In the genomic region with DNA sequence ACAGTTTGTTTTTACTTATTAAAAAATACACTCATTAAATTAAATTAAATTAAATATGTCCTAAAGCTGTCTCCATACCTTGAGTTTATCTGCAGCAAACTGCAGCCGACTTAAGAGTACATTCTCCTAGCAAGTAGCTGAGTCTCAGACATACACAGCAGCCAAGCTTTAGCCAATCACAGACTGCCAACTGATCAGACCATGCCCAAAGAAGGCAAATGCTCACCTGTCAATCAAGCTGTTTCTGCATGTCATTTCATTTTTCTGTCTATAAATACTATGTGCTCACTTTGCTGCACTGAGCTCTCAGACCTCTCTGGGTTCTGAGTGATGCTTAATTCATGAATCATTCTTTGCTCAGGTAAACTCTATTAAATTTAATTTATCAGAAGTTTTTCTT, we compare ENCODE assay signal across 29 cellular contexts.
"Had no signal": no experiment of that assay in that cellular context is flagged by ENCODE, and none has a peak within 500 bp of the region (broad histone marks: within the 10 kb centered on the region; RNA-seq: fewer than 3 reads in every experiment).

No MANE protein-coding gene starts in this region.

- H3K27me3 ChIP-seq: adrenal gland had no signal

- H3K36me3 ChIP-seq: adrenal gland had no signal

- H3K9me3 ChIP-seq: adrenal gland had no signal

- ATAC-seq: activated CD4-positive, alpha-beta T cell treated with anti-CD3 and anti-CD28 coated beads for 36 hours; activated CD4-positive, CD25-positive, alpha-beta regulatory T cell treated with anti-CD3 and anti-CD28 coated beads, Interleukin-2, amount 50 U/mL, for 24 hours; activated CD8-positive, alpha-beta T cell treated with anti-CD3 and anti-CD28 coated beads, Interleukin-2, amount 10 ng/mL, durations not matched to agents 7 days and 5 days; activated naive CD4-positive, alpha-beta T cell treated with anti-CD3 and anti-CD28 coated beads, Interleukin-2, amount 50 U/mL, for 72 hours had no signal

- FAIRE-seq: astrocyte, bronchial epithelial cell, TTC549 had no signal

- H3K4me3 ChIP-seq: adrenal gland had no signal

- H3K27ac ChIP-seq: adrenal gland had no signal

- H3K4me1 ChIP-seq: adrenal gland had no signal

- DNase-seq: activated CD4-positive, alpha-beta T cell treated with anti-CD3 and anti-CD28 coated beads for 36 hours; activated CD4-positive, alpha-beta T cell treated with anti-CD3 and anti-CD28 coated beads, Interleukin-2, amount 10 ng/mL, durations not matched to agents 7 days and 5 days; activated CD4-positive, alpha-beta T cell treated with anti-CD3 and anti-CD28 coated beads, Interleukin-2, amount 50 U/mL, for 48 hours; activated CD8-positive, alpha-beta T cell treated with anti-CD3 and anti-CD28 coated beads, Interleukin-2, amount 10 ng/mL, durations not matched to agents 7 days and 5 days; activated gamma-delta T cell treated with Interleukin-2 at 50 U/mL for 16 hours; activated naive CD4-positive, alpha-beta T cell treated with anti-CD3 and anti-CD28 coated beads for 36 hours; activated T-cell treated with anti-CD3 and anti-CD28 coated beads, Interleukin-2, amount 50 U/mL, for 24 hours; adrenal gland; caudate nucleus; cerebellar nuclear complex; MM.1S; MV-4-11; NCI-H1092; NCI-H1436 treated with DMSO at 0.1 percent for 48 hours; NCI-H1694 treated with DMSO at 0.1 percent for 48 hours; NCI-H2029; NCI-H345; NCI-H526; NCI-H748 treated with DMSO at 0.1 percent for 48 hours; Right ventricle myocardium superior; SW 1271; T-helper 1 cell; T-helper 2 cell; T-helper 9 cell had no signal
